Comparison of ENCODE assay signal across 10 cellular contexts in the genomic region with DNA sequence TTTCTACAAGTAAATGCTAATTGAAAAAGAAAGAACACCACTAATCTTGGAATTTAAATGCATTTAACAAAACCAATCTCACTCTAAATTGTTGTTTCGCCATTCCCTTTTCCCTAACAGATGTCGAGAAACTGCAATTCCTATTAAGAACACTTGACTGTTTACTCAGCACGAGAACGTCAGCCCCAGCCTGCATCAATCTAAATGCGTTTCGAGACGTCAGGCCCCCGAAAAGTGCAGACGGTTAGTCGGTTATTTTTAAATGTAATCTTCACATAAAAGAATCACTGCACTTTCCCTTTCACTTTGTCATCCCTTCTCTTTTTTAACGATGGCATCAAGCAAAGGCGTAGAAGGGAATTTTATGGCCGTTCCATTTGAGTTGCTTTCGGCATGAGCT.
DNase-seq lines count a peak whose midpoint lies in the region; ATAC-seq, FAIRE-seq and TF ChIP-seq lines count a peak whose summit lies in the region.
"Had no signal": no experiment of that assay in that cellular context is flagged by ENCODE, and none has a peak within 500 bp of the region (broad histone marks: within the 10 kb centered on the region; RNA-seq: fewer than 3 reads in every experiment).

No MANE protein-coding gene starts in this region.

- H3K36me3 Mint-ChIP-seq in activated T-cell treated with anti-CD3 and anti-CD28 coated beads, Interleukin-2, amount 50 U/mL, for 24 hours (ENCODE audit: low read depth), result no peaks in the 10 kb centered on the region

- H3K27me3 Mint-ChIP-seq in activated T-cell treated with anti-CD3 and anti-CD28 coated beads, Interleukin-2, amount 50 U/mL, for 24 hours, result no peaks in the 10 kb centered on the region

- H3K27ac ChIP-seq in kidney (ENCODE audit: low read depth in 2 of 2, low read length in 2 of 2) (no peak overlapping the region), suprapubic skin (no peak overlapping the region)

- TF ChIP-seq POLR2A in suprapubic skin (IDR thresholded peaks at IDR 0.05), result no peak

- H3K4me1 Mint-ChIP-seq in activated T-cell treated with anti-CD3 and anti-CD28 coated beads, Interleukin-2, amount 50 U/mL, for 24 hours (ENCODE audit: low read depth), result peaks cover 52% of the 10 kb centered on the region

- WGBS in suprapubic skin, result 57% methylated on average over 14 of the region's 14 CpGs

- no peaks in the 10 kb centered on the region for H3K36me3 ChIP-seq in kidney (ENCODE audit: control insufficient read depth in 1 of 2, insufficient read depth in 2 of 2, low read length in 2 of 2)
- no peaks in the 10 kb centered on the region for H3K36me3 ChIP-seq in suprapubic skin

- no peaks in the 10 kb centered on the region for H3K27me3 ChIP-seq in suprapubic skin

- no peak for ATAC-seq in GM19035 (IDR thresholded peaks at IDR 0.05; ENCODE audit: unreplicated experiment)
- no peak for ATAC-seq in Right ventricle myocardium superior (ENCODE audit: poor library complexity)

- TF ChIP-seq CTCF in kidney (IDR thresholded peaks at IDR 0.05; ENCODE audit: borderline replicate concordance, extremely low read depth, insufficient read depth) (no peak), suprapubic skin (IDR thresholded peaks at IDR 0.05) (no peak)

- H3K9ac ChIP-seq in kidney (ENCODE audit: low read length in 2 of 2), result peak overlapping the region in 1 of 2 donors; percentile 27

- TF ChIP-seq EP300 in suprapubic skin (IDR thresholded peaks at IDR 0.05), result no peak

- no peaks in the 10 kb centered on the region for H3K4me1 ChIP-seq in kidney (ENCODE audit: control insufficient read depth in 1 of 2, insufficient read depth in 1 of 2, low read depth in 1 of 2, low read length in 2 of 2)
- no peaks in the 10 kb centered on the region for H3K4me1 ChIP-seq in suprapubic skin

- DNase-seq in NCI-H510A treated with DMSO at 0.1 percent for 48 hours (lab: John Stamatoyannopoulos, UW) (peak; percentile 15), NCI-H510A (lab: John Stamatoyannopoulos, UW) (no peak), kidney (no peak), suprapubic skin (ENCODE audit: low spot score in 2 of 2) (no peak), NK-92 (lab: John Stamatoyannopoulos, UW; ENCODE audit: unreplicated experiment) (no peak), Right ventricle myocardium superior (no peak)
- no peak for DNase-seq in activated T-cell treated with anti-CD3 and anti-CD28 coated beads, Interleukin-2, amount 50 U/mL, for 24 hours
- DNase-seq: AML-193, MM.1S had no signal

- no peaks in the 10 kb centered on the region for H3K9me3 Mint-ChIP-seq in activated T-cell treated with anti-CD3 and anti-CD28 coated beads, Interleukin-2, amount 50 U/mL, for 24 hours

- no peak for FAIRE-seq in kidney (lab: Jason Lieb, UNC)

- H3K4me3 ChIP-seq in kidney (ENCODE audit: low read length in 2 of 2), result peak overlapping the region; percentile 53 to 55
- peak overlapping the region; percentile 35 for H3K4me3 ChIP-seq in suprapubic skin

- H3K27ac Mint-ChIP-seq in activated T-cell treated with anti-CD3 and anti-CD28 coated beads, Interleukin-2, amount 50 U/mL, for 24 hours, result peak overlapping the region; percentile 63

- intact Hi-C loops in kidney (cut with DNase I) (no loop called here), Right ventricle myocardium superior (cut with DNase I) (no loop called here)

- no peaks in the 10 kb centered on the region for H3K9me3 ChIP-seq in kidney (ENCODE audit: control insufficient read depth in 1 of 2, low read length in 2 of 2)
- H3K9me3 ChIP-seq in suprapubic skin, result no peaks in the 10 kb centered on the region

- peak overlapping the region; percentile 78 for H3K4me3 Mint-ChIP-seq in activated T-cell treated with anti-CD3 and anti-CD28 coated beads, Interleukin-2, amount 50 U/mL, for 24 hours
